Comparison of ENCODE assay signal across 4 cellular contexts in the genomic region with DNA sequence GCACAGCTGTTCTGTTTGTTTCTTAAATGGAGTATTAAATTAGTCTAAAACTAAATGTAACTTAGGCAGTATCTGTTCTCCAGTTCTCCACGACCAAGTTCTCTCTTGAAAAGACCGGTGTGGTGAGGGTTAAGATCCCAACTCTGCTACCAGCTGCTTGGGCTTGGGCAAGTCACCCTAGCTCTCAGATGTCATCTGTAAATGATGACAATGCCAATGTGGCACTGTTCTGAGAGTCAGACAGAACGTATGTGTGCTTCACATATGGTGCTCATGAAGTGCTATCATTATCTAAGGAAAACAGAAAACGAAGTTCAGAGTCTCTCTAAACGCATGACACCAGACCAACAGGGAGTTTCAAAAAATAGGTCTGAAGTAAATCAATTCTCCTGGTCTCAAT.
DNase-seq lines count a peak whose midpoint lies in the region; ATAC-seq and TF ChIP-seq lines count a peak whose summit lies in the region.
"Not testable (repeated sequence)": the region's sequence is repeated elsewhere in the genome, so short reads cannot be mapped to it uniquely, and the experiment has no call there.

No MANE protein-coding gene starts in this region.

- not testable (repeated sequence) for H3K27me3 Mint-ChIP-seq in activated CD4-positive, alpha-beta T cell treated with anti-CD3 and anti-CD28 coated beads, Interleukin-2, amount 10 ng/mL, durations not matched to agents 24 days and 14 days

- not testable (repeated sequence) for H3K4me1 Mint-ChIP-seq in activated CD4-positive, alpha-beta T cell treated with anti-CD3 and anti-CD28 coated beads, Interleukin-2, amount 10 ng/mL, durations not matched to agents 24 days and 14 days

- TF ChIP-seq POLR2A in gastrocnemius medialis (IDR thresholded peaks at IDR 0.05), result not testable (repeated sequence)

- not testable (repeated sequence) for H3K9me3 Mint-ChIP-seq in activated CD4-positive, alpha-beta T cell treated with anti-CD3 and anti-CD28 coated beads, Interleukin-2, amount 10 ng/mL, durations not matched to agents 24 days and 14 days

- in situ Hi-C loops in gastrocnemius medialis (cut with MboI; ENCODE audit: low sequenced_read_pairs in 4 of 4), result not testable (repeated sequence)

- H3K27ac Mint-ChIP-seq in activated CD4-positive, alpha-beta T cell treated with anti-CD3 and anti-CD28 coated beads, Interleukin-2, amount 10 ng/mL, durations not matched to agents 24 days and 14 days, result not testable (repeated sequence)

- not testable (repeated sequence) for H3K4me3 ChIP-seq in neutrophil (ENCODE audit: low read depth in 1 of 2, low read length in 1 of 2); psoas muscle; gastrocnemius medialis

- intact Hi-C loops in activated CD4-positive, alpha-beta T cell treated with anti-CD3 and anti-CD28 coated beads, Interleukin-2, amount 10 ng/mL, durations not matched to agents 24 days and 14 days (cut with micrococcal nuclease); psoas muscle (cut with DNase I); gastrocnemius medialis (cut with DNase I; ENCODE audit: low total_unique reads): not testable (repeated sequence)

- peak overlapping the region; percentile 50 for H3K27ac ChIP-seq in neutrophil
- not testable (repeated sequence) for H3K27ac ChIP-seq in psoas muscle
- peak overlapping the region in 1 of 4 donors; percentile 64 for H3K27ac ChIP-seq in gastrocnemius medialis

- not testable (repeated sequence) for TF ChIP-seq CTCF in neutrophil (IDR thresholded peaks at IDR 0.05); psoas muscle (IDR thresholded peaks at IDR 0.05); gastrocnemius medialis (IDR thresholded peaks at IDR 0.05 in 4 of 5, conservative IDR thresholded peaks at IDR 0.05 in 1 of 5)

- not testable (repeated sequence) for H3K36me3 Mint-ChIP-seq in activated CD4-positive, alpha-beta T cell treated with anti-CD3 and anti-CD28 coated beads, Interleukin-2, amount 10 ng/mL, durations not matched to agents 24 days and 14 days (ENCODE audit: low read depth)

- not testable (repeated sequence) for H3K27me3 ChIP-seq in neutrophil; psoas muscle (ENCODE audit: insufficient read depth in 3 of 3, low read length in 2 of 3); gastrocnemius medialis

- H3K4me1 ChIP-seq in neutrophil (ENCODE audit: control insufficient read depth in 1 of 2, insufficient read depth in 1 of 2, low read depth in 1 of 2, low read length in 1 of 2); psoas muscle; gastrocnemius medialis: not testable (repeated sequence)

- peak; percentile 50 for DNase-seq in activated CD4-positive, alpha-beta T cell treated with anti-CD3 and anti-CD28 coated beads, Interleukin-2, amount 10 ng/mL, durations not matched to agents 24 days and 14 days
- DNase-seq in psoas muscle, gastrocnemius medialis: not testable (repeated sequence)

- peak in 3 of 4 donors; percentile 39 to 58 (median 47) for ATAC-seq in psoas muscle
- peak; percentile 46 to 59 for ATAC-seq in gastrocnemius medialis

- H3K9me3 ChIP-seq in neutrophil, psoas muscle, gastrocnemius medialis: not testable (repeated sequence)

- H3K4me3 Mint-ChIP-seq in activated CD4-positive, alpha-beta T cell treated with anti-CD3 and anti-CD28 coated beads, Interleukin-2, amount 10 ng/mL, durations not matched to agents 24 days and 14 days, result not testable (repeated sequence)

- WGBS in psoas muscle, 3 donors, result 32% methylated on average over 2 of the region's 5 CpGs; no CpG with 5 or more reads in 2 of the 3 donors

- not testable (repeated sequence) for H3K36me3 ChIP-seq in neutrophil; psoas muscle (ENCODE audit: insufficient read depth in 1 of 2, low read depth in 1 of 2); gastrocnemius medialis
